ENCODE assay signal across 8 cellular contexts in the genomic region with DNA sequence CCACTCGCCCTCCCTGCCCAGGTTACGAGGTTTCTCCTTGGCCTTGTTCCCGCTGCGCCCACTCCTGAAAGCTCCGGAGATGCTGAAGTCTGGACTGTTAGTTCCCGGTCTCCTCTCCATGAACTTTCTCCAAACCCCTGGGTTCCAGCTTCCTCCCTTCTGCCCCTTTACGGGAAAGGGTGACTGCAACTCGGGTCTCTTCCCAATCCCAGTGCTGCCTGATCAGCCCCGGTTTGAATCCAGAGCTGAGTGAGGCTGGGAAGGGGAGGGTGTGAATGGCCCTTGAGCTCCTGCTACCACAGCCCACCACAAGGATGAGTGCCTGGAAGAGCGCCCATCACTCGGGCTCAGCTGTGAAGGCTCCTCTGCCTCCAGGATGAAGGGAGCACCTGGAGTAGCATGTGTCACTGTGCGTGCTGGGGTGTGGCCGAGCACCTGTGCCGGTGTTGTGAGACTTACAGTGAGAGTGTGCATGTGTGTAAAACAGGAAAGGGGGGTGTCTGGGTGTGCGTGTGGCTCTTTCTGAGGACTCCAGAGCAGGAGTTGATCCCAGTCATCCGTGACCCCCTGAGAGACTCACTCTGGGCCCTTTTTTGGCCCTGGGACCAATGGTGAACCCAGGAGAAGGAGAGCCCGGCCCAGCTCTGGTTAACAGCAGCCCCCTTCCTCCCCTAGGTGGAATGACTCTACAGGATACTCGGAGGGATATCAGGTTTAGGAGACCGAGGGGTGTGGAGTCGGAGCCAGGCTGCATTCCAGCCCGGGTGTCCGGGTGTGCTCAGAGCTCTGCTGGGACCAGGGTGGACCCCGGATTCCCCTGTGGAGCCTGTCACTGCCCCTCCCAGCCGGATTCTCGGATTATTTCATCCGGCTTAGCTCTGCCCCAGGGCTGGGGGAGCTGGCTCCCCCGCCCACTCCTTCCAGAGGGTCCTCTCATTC. TPM values are rescaled to one million over a fixed set of nuclear protein-coding genes. Genes with fewer than 3 reads are reported as not detected.
DNase-seq lines count a peak whose midpoint lies in the region; ATAC-seq and TF ChIP-seq lines count a peak whose summit lies in the region.

No MANE protein-coding gene starts in this region.

- H2BK12ac ChIP-seq in trophoblast cell (ENCODE audit: low read length), result no peak overlapping the region

- no peak overlapping the region for H3K27ac ChIP-seq in trophoblast cell (ENCODE audit: low read depth, low read length)

- no peak for TF ChIP-seq CTCF in natural killer cell (IDR thresholded peaks at IDR 0.05)

- H3K4me3 ChIP-seq in trophoblast cell (ENCODE audit: low read depth, low read length), result no peak overlapping the region

- H3K27ac Mint-ChIP-seq in dendritic cell treated with granulocyte-macrophage colony-stimulating factor and Interleukin-4, amounts not matched to agents 40 ng/mL and 50 ng/mL, for 4 days, result peak overlapping the region; percentile 87
- no peak overlapping the region for H3K27ac Mint-ChIP-seq in natural killer cell

- no peaks in the 10 kb centered on the region for H3K9me3 ChIP-seq in trophoblast cell (ENCODE audit: insufficient read depth, low read depth, low read length)

- ATAC-seq in natural killer cell (no peak), HG03159 (IDR thresholded peaks at IDR 0.05; ENCODE audit: unreplicated experiment) (no peak)

- H3K4me3 Mint-ChIP-seq in dendritic cell treated with granulocyte-macrophage colony-stimulating factor and Interleukin-4, amounts not matched to agents 40 ng/mL and 50 ng/mL, for 4 days, result no peak overlapping the region
- peak overlapping the region; percentile 61 for H3K4me3 Mint-ChIP-seq in natural killer cell

- H2AFZ ChIP-seq in trophoblast cell (ENCODE audit: insufficient read depth, low read length, poor library complexity), result no peak overlapping the region

- H4K12ac ChIP-seq in trophoblast cell (ENCODE audit: low read depth, low read length), result no peak overlapping the region

- no peak overlapping the region for H4K91ac ChIP-seq in trophoblast cell (ENCODE audit: low read depth, low read length)

- H3K79me1 ChIP-seq in trophoblast cell (ENCODE audit: low read length), result peaks cover 8% of the 10 kb centered on the region

- no peak overlapping the region for H2BK5ac ChIP-seq in trophoblast cell (ENCODE audit: low read depth, low read length, poor library complexity)

- H3K4me1 ChIP-seq in trophoblast cell (ENCODE audit: control insufficient read depth in 1 of 2, insufficient read depth in 2 of 2, low read length in 2 of 2), result peaks cover 0 to 11% of the 10 kb centered on the region in 2 experiments

- no peak overlapping the region for H3K23ac ChIP-seq in trophoblast cell (ENCODE audit: low read length)

- no peaks in the 10 kb centered on the region for H3K36me3 ChIP-seq in trophoblast cell (ENCODE audit: control insufficient read depth in 1 of 2, insufficient read depth in 2 of 2, low read length in 2 of 2)

- H3K18ac ChIP-seq in trophoblast cell (ENCODE audit: low read length), result no peak overlapping the region

- peaks cover 29% of the 10 kb centered on the region for H3K27me3 ChIP-seq in trophoblast cell (ENCODE audit: insufficient read depth, low read length)

- no peaks in the 10 kb centered on the region for H3K79me2 ChIP-seq in trophoblast cell (ENCODE audit: control insufficient read depth, insufficient read depth, low read length, poor library complexity)

- peak; percentile 49 for DNase-seq in COLO668 (lab: John Stamatoyannopoulos, UW; ENCODE audit: unreplicated experiment)
- peak; percentile 40 for DNase-seq in HuH-7 (ENCODE audit: low spot score)
- no peak for DNase-seq in natural killer cell
- DNase-seq in DMS153 (lab: John Stamatoyannopoulos, UW), result no peak
- no peak for DNase-seq in AG08396 (ENCODE audit: low spot score)
- no peak for DNase-seq in trophoblast cell

- no peak overlapping the region for H3K4me2 ChIP-seq in trophoblast cell (ENCODE audit: low read length)

- H3K27me3 Mint-ChIP-seq in dendritic cell treated with granulocyte-macrophage colony-stimulating factor and Interleukin-4, amounts not matched to agents 40 ng/mL and 50 ng/mL, for 4 days, result peaks cover 15% of the 10 kb centered on the region
- no peaks in the 10 kb centered on the region for H3K27me3 Mint-ChIP-seq in natural killer cell (ENCODE audit: low read depth in 2 of 2)

- H3K4me1 Mint-ChIP-seq in dendritic cell treated with granulocyte-macrophage colony-stimulating factor and Interleukin-4, amounts not matched to agents 40 ng/mL and 50 ng/mL, for 4 days (ENCODE audit: low read depth), result peaks cover 43% of the 10 kb centered on the region
- peaks cover 0 to 15% of the 10 kb centered on the region in 2 donors for H3K4me1 Mint-ChIP-seq in natural killer cell

- no peak overlapping the region for H3K4ac ChIP-seq in trophoblast cell (ENCODE audit: low read depth, low read length)

- H2AK5ac ChIP-seq in trophoblast cell (ENCODE audit: low read length), result no peak overlapping the region

- H3K9me3 Mint-ChIP-seq in dendritic cell treated with granulocyte-macrophage colony-stimulating factor and Interleukin-4, amounts not matched to agents 40 ng/mL and 50 ng/mL, for 4 days, result no peaks in the 10 kb centered on the region
- no peaks in the 10 kb centered on the region for H3K9me3 Mint-ChIP-seq in natural killer cell

- intact Hi-C loops in dendritic cell treated with granulocyte-macrophage colony-stimulating factor and Interleukin-4, amounts not matched to agents 40 ng/mL and 50 ng/mL, for 4 days (cut with micrococcal nuclease), result loop anchor here (5.0 kb wide), 1 partner anchor 63 kb away; the partner anchor contains the start of gene ZNF862
- intact Hi-C loops in natural killer cell (cut with micrococcal nuclease), result no loop called here

- peaks cover 19% of the 10 kb centered on the region for H3K36me3 Mint-ChIP-seq in dendritic cell treated with granulocyte-macrophage colony-stimulating factor and Interleukin-4, amounts not matched to agents 40 ng/mL and 50 ng/mL, for 4 days (ENCODE audit: low read depth)
- no peaks in the 10 kb centered on the region for H3K36me3 Mint-ChIP-seq in natural killer cell

- no peak overlapping the region for H3K14ac ChIP-seq in trophoblast cell (ENCODE audit: low read length)

- no peak overlapping the region for H3K9ac ChIP-seq in trophoblast cell (ENCODE audit: low read length)

- no peak overlapping the region for H4K8ac ChIP-seq in trophoblast cell (ENCODE audit: low read depth, low read length)

- no peak overlapping the region for H2BK120ac ChIP-seq in trophoblast cell (ENCODE audit: insufficient read depth, low read length, poor library complexity)

- no CpG with 5 or more reads among the region's 27 CpGs for WGBS in trophoblast cell (ENCODE audit: extremely low coverage, insufficient coverage, insufficient read length)

RNA-seq across cellular contexts. Expression of gene ZNF467, which starts 1.1 kb away (rescaled TPM):
- total RNA-seq in natural killer cell, result 1 to 10 TPM; 2.8 to 5.4 (median 3.7) TPM
- 0.72 and 1.0 TPM in 2 replicates for polyA plus RNA-seq in trophoblast cell (2013)

Comparison
In these comparisons a context has a peak if more than half of its experiments do, and no peak if none do; other contexts are left out.
1. DNase-seq: peak in COLO668 (single experiment) and HuH-7 (single experiment); none in natural killer cell (single experiment), DMS153 (single experiment), AG08396 (single experiment) and trophoblast cell (0 of 2).